In genomic region chr22:26485013-26485412, GRCh38 we compare ENCODE assay signal across 8 cellular contexts. TPM values are rescaled to one million over a fixed set of nuclear protein-coding genes. Genes with fewer than 3 reads are reported as not detected.
DNase-seq lines count a peak whose midpoint lies in the region; ATAC-seq and TF ChIP-seq lines count a peak whose summit lies in the region.

No MANE protein-coding gene starts in this region.

- no peak for TF ChIP-seq CTCF in omental fat pad (IDR thresholded peaks at IDR 0.05)

- no peaks in the 10 kb centered on the region for H3K9me3 Mint-ChIP-seq in stimulated activated naive CD8-positive, alpha-beta T cell treated with anti-CD3 and anti-CD28 coated beads, Interleukin-15, Interleukin-2, amounts not matched to agents 100 ng/mL and 50 ng/mL, for 24 hours
- no peaks in the 10 kb centered on the region for H3K9me3 Mint-ChIP-seq in activated naive CD8-positive, alpha-beta T cell treated with anti-CD3 and anti-CD28 coated beads for 36 hours
- H3K9me3 Mint-ChIP-seq in memory B cell, result no peaks in the 10 kb centered on the region

- peak overlapping the region; percentile 76 for H3K27ac Mint-ChIP-seq in stimulated activated naive CD8-positive, alpha-beta T cell treated with anti-CD3 and anti-CD28 coated beads, Interleukin-15, Interleukin-2, amounts not matched to agents 100 ng/mL and 50 ng/mL, for 24 hours
- peak overlapping the region; percentile 35 for H3K27ac Mint-ChIP-seq in activated naive CD8-positive, alpha-beta T cell treated with anti-CD3 and anti-CD28 coated beads for 36 hours
- peak overlapping the region; percentile 78 for H3K27ac Mint-ChIP-seq in memory B cell

- ATAC-seq in stimulated activated naive CD8-positive, alpha-beta T cell treated with anti-CD3 and anti-CD28 coated beads, Interleukin-15, Interleukin-2, amounts not matched to agents 100 U/mL and 50 U/mL, for 24 hours, result no peak
- ATAC-seq in memory B cell (ENCODE audit: low read depth), result no peak
- ATAC-seq in omental fat pad (ENCODE audit: low FRiP score), result no peak

- no peak for DNase-seq in stimulated activated naive CD8-positive, alpha-beta T cell treated with anti-CD3 and anti-CD28 coated beads, Interleukin-15, Interleukin-2, amounts not matched to agents 100 U/mL and 50 U/mL, for 24 hours
- DNase-seq in activated naive CD8-positive, alpha-beta T cell treated with anti-CD3 and anti-CD28 coated beads for 36 hours, result no peak
- no peak for DNase-seq in memory B cell (ENCODE audit: low spot score in 2 of 2)
- no peak for DNase-seq in NCI-H1092 treated with DMSO at 0.1 percent for 48 hours (lab: John Stamatoyannopoulos, UW)
- DNase-seq in omental fat pad (ENCODE audit: low spot score), result no peak
- no peak for DNase-seq in LoVo (ENCODE audit: low spot score)
- DNase-seq in NCI-H524 (lab: John Stamatoyannopoulos, UW), result no peak

- peaks cover 46% of the 10 kb centered on the region for H3K36me3 Mint-ChIP-seq in stimulated activated naive CD8-positive, alpha-beta T cell treated with anti-CD3 and anti-CD28 coated beads, Interleukin-15, Interleukin-2, amounts not matched to agents 100 ng/mL and 50 ng/mL, for 24 hours (ENCODE audit: low read depth)
- H3K36me3 Mint-ChIP-seq in activated naive CD8-positive, alpha-beta T cell treated with anti-CD3 and anti-CD28 coated beads for 36 hours, result peaks cover 19% of the 10 kb centered on the region
- H3K36me3 Mint-ChIP-seq in memory B cell, result peaks cover 19% of the 10 kb centered on the region

- H3K4me3 Mint-ChIP-seq in stimulated activated naive CD8-positive, alpha-beta T cell treated with anti-CD3 and anti-CD28 coated beads, Interleukin-15, Interleukin-2, amounts not matched to agents 100 ng/mL and 50 ng/mL, for 24 hours, result peak overlapping the region; percentile 96
- H3K4me3 Mint-ChIP-seq in activated naive CD8-positive, alpha-beta T cell treated with anti-CD3 and anti-CD28 coated beads for 36 hours, result peak overlapping the region; percentile 90
- H3K4me3 Mint-ChIP-seq in memory B cell, result peak overlapping the region; percentile 32

- peaks cover 56% of the 10 kb centered on the region for H3K4me1 Mint-ChIP-seq in stimulated activated naive CD8-positive, alpha-beta T cell treated with anti-CD3 and anti-CD28 coated beads, Interleukin-15, Interleukin-2, amounts not matched to agents 100 ng/mL and 50 ng/mL, for 24 hours (ENCODE audit: low read depth)
- peaks cover 44% of the 10 kb centered on the region for H3K4me1 Mint-ChIP-seq in activated naive CD8-positive, alpha-beta T cell treated with anti-CD3 and anti-CD28 coated beads for 36 hours
- peaks cover 48% of the 10 kb centered on the region for H3K4me1 Mint-ChIP-seq in memory B cell

- H3K27me3 Mint-ChIP-seq in stimulated activated naive CD8-positive, alpha-beta T cell treated with anti-CD3 and anti-CD28 coated beads, Interleukin-15, Interleukin-2, amounts not matched to agents 100 ng/mL and 50 ng/mL, for 24 hours, result no peaks in the 10 kb centered on the region
- H3K27me3 Mint-ChIP-seq in activated naive CD8-positive, alpha-beta T cell treated with anti-CD3 and anti-CD28 coated beads for 36 hours, result no peaks in the 10 kb centered on the region
- H3K27me3 Mint-ChIP-seq in memory B cell, result no peaks in the 10 kb centered on the region

RNA-seq across cellular contexts. Expression of gene SRRD, which starts 1.3 kb away (rescaled TPM):
- 10 to 100 TPM; 34.5 to 36.6 TPM for total RNA-seq in activated naive CD8-positive, alpha-beta T cell treated with anti-CD3 and anti-CD28 coated beads for 36 hours
- 10 to 100 TPM in 3 of 4 donors, 1 to 10 TPM in 1; 9.8 to 22.1 (median 13.0) TPM for total RNA-seq in omental fat pad

RNA-seq across cellular contexts. Expression of gene HPS4, which starts 1.4 kb away (rescaled TPM):
- 10 to 100 TPM; 46.9 to 51.3 TPM for total RNA-seq in activated naive CD8-positive, alpha-beta T cell treated with anti-CD3 and anti-CD28 coated beads for 36 hours
- 10 to 100 TPM; 14.3 to 40.5 (median 24.2) TPM for total RNA-seq in omental fat pad

RNA-seq across cellular contexts. Expression of gene TFIP11, which starts 27.3 kb away (rescaled TPM):
- 10 to 100 TPM; 45.9 to 50.1 TPM for total RNA-seq in activated naive CD8-positive, alpha-beta T cell treated with anti-CD3 and anti-CD28 coated beads for 36 hours
- 10 to 100 TPM; 14.8 to 39.1 (median 20.2) TPM for total RNA-seq in omental fat pad

RNA-seq across cellular contexts. Expression of gene ASPHD2, which starts 56.0 kb away (rescaled TPM):
- 10 to 100 TPM; 14.9 to 15.9 TPM for total RNA-seq in activated naive CD8-positive, alpha-beta T cell treated with anti-CD3 and anti-CD28 coated beads for 36 hours
- 1 to 10 TPM in 2 of 4 donors, under 1 TPM in 2; 0.32 to 2.0 (median 0.95) TPM for total RNA-seq in omental fat pad

Comparison
In these comparisons a context has a peak if more than half of its experiments do, and no peak if none do; other contexts are left out.
1. H3K4me3 Mint-ChIP-seq: peak in every context shown above with its lines; median percentile 96 in stimulated activated naive CD8-positive, alpha-beta T cell treated with anti-CD3 and anti-CD28 coated beads, Interleukin-15, Interleukin-2, amounts not matched to agents 100 ng/mL and 50 ng/mL, for 24 hours; 90 in activated naive CD8-positive, alpha-beta T cell treated with anti-CD3 and anti-CD28 coated beads for 36 hours; 32 in memory B cell.